Comparison of ENCODE assay signal across 9 cellular contexts in genomic region chr12:119061208-119061796, GRCh38.
A peak's percentile ranks its signal among the peaks of the same experiment; 100 is the strongest.
DNase-seq lines count a peak whose midpoint lies in the region; ATAC-seq and TF ChIP-seq lines count a peak whose summit lies in the region.
"Had no signal": no experiment of that assay in that cellular context is flagged by ENCODE, and none has a peak within 500 bp of the region (broad histone marks: within the 10 kb centered on the region; RNA-seq: fewer than 3 reads in every experiment).

No MANE protein-coding gene starts in this region.

- H2AK9ac ChIP-seq in IMR-90 (replicated peaks; ENCODE audit: low read depth, low read length, poor library complexity): no peak overlapping the region

- H2AFZ ChIP-seq in IMR-90 (replicated peaks; ENCODE audit: low read length, poor library complexity): no peak overlapping the region

- H3K9me3 ChIP-seq in IMR-90 (ENCODE audit: control insufficient read depth, insufficient read depth, low read length): peaks cover 9% of the 10 kb centered on the region; the same call in 1 of the 2 replicates

- no peak overlapping the region for H3K27ac Mint-ChIP-seq in activated CD8-positive, alpha-beta T cell treated with anti-CD3 and anti-CD28 coated beads, Interleukin-2, amount 10 ng/mL, durations not matched to agents 7 days and 5 days
- no peak overlapping the region for H3K27ac Mint-ChIP-seq in type B pancreatic cell
- H3K27ac Mint-ChIP-seq: naive B cell had no signal

- H3K36me3 Mint-ChIP-seq in activated CD8-positive, alpha-beta T cell treated with anti-CD3 and anti-CD28 coated beads, Interleukin-2, amount 10 ng/mL, durations not matched to agents 7 days and 5 days (ENCODE audit: low read depth): no peaks in the 10 kb centered on the region
- no peaks in the 10 kb centered on the region for H3K36me3 Mint-ChIP-seq in type B pancreatic cell
- H3K36me3 Mint-ChIP-seq: naive B cell had no signal

- no peak overlapping the region for H3K9ac ChIP-seq in IMR-90 (ENCODE audit: low read depth, low read length)

- TF ChIP-seq POLR2A in IMR-90 (IDR thresholded peaks at IDR 0.05; ENCODE audit: low read depth, low read length) (no peak), GM18505 (IDR thresholded peaks at IDR 0.05; ENCODE audit: borderline replicate concordance, extremely low read depth, insufficient read depth, insufficient read length) (no peak)

- no peak overlapping the region for H2BK5ac ChIP-seq in IMR-90 (ENCODE audit: low read depth, low read length, poor library complexity, severe bottlenecking)

- no peak overlapping the region for H3K4me3 ChIP-seq in IMR-90 (ENCODE audit: insufficient read depth, low read depth, low read length)

- CTCF ChIA-PET in IMR-90 (lab: Yijun Ruan, JAX): no interaction called here
- CTCF ChIA-PET in activated CD8-positive, alpha-beta T cell treated with anti-CD3 and anti-CD28 coated beads, Interleukin-2, amount 10 ng/mL, durations not matched to agents 7 days and 5 days (lab: Charles Lee): no interaction called here

- no peak overlapping the region for H2AK5ac ChIP-seq in IMR-90 (ENCODE audit: low read depth, low read length)

- no peak overlapping the region for H4K8ac ChIP-seq in IMR-90 (ENCODE audit: low read depth in 2 of 2, low read length in 2 of 2)

- no peak overlapping the region for H2BK20ac ChIP-seq in IMR-90 (ENCODE audit: low read depth, low read length)

- intact Hi-C loops in IMR-90 (cut with micrococcal nuclease): no loop called here

- DNase-seq in Caki2 (ENCODE audit: low read depth) (peak; percentile 58), IMR-90 (peak; percentile 7), iPS DF 4.7 (ENCODE audit: extremely low read depth, low spot score) (peak; percentile 69), type B pancreatic cell (ENCODE audit: extremely low spot score, unreplicated experiment) (peak; percentile 72), NCI-H1694 (lab: John Stamatoyannopoulos, UW) (no peak)
- peak; percentile 66 for DNase-seq in activated CD8-positive, alpha-beta T cell treated with anti-CD3 and anti-CD28 coated beads, Interleukin-2, amount 10 ng/mL, durations not matched to agents 7 days and 5 days
- DNase-seq: naive B cell had no signal

- H2BK15ac ChIP-seq in IMR-90 (ENCODE audit: low read depth, low read length): no peak overlapping the region

- no peaks in the 10 kb centered on the region for H3K36me3 ChIP-seq in IMR-90 (ENCODE audit: control insufficient read depth, insufficient read depth, low read length)

- H3K27ac ChIP-seq in IMR-90 (ENCODE audit: insufficient read depth, low read length): no peak overlapping the region

- no peak overlapping the region for H3K4me3 Mint-ChIP-seq in activated CD8-positive, alpha-beta T cell treated with anti-CD3 and anti-CD28 coated beads, Interleukin-2, amount 10 ng/mL, durations not matched to agents 7 days and 5 days
- no peak overlapping the region for H3K4me3 Mint-ChIP-seq in type B pancreatic cell

- H3K18ac ChIP-seq in IMR-90 (ENCODE audit: low read depth, low read length): no peak overlapping the region

- no peak overlapping the region for H3K14ac ChIP-seq in IMR-90 (replicated peaks; ENCODE audit: low read depth, low read length)

- no peaks in the 10 kb centered on the region for H3K27me3 ChIP-seq in IMR-90 (ENCODE audit: control insufficient read depth, insufficient read depth, low read length)

- no peak overlapping the region for H2BK120ac ChIP-seq in IMR-90 (ENCODE audit: low read depth, low read length)

- H3K4ac ChIP-seq in IMR-90 (ENCODE audit: low read depth, low read length): no peak overlapping the region

- H4K20me1 ChIP-seq in IMR-90 (ENCODE audit: insufficient read depth, low read length): no peaks in the 10 kb centered on the region

- in situ Hi-C loops in Caki2 (cut with HindIII; ENCODE audit: low pct_unique_long_range_greater_than_20kb, low sequenced_read_pairs) (no loop called here), IMR-90 (cut with MboI; ENCODE audit: low sequenced_read_pairs) (no loop called here)

- no peaks in the 10 kb centered on the region for H3K27me3 Mint-ChIP-seq in activated CD8-positive, alpha-beta T cell treated with anti-CD3 and anti-CD28 coated beads, Interleukin-2, amount 10 ng/mL, durations not matched to agents 7 days and 5 days (ENCODE audit: low read depth)
- H3K27me3 Mint-ChIP-seq in type B pancreatic cell: peaks cover 35% of the 10 kb centered on the region

- ATAC-seq in IMR-90 (ENCODE audit: low read depth) (no peak), GM18505 (IDR thresholded peaks at IDR 0.05; ENCODE audit: unreplicated experiment) (no peak), HG03354 (IDR thresholded peaks at IDR 0.05; ENCODE audit: poor library complexity, severe bottlenecking, unreplicated experiment) (no peak)
- no peak for ATAC-seq in activated CD8-positive, alpha-beta T cell treated with anti-CD3 and anti-CD28 coated beads, Interleukin-2, amount 10 ng/mL, durations not matched to agents 7 days and 5 days

- no TSS peak for BruUV-seq in IMR-90 (replicated peaks; lab: Mats Ljungman, UMichigan)

- no peaks in the 10 kb centered on the region for H3K9me3 Mint-ChIP-seq in activated CD8-positive, alpha-beta T cell treated with anti-CD3 and anti-CD28 coated beads, Interleukin-2, amount 10 ng/mL, durations not matched to agents 7 days and 5 days (ENCODE audit: insufficient read depth)
- no peaks in the 10 kb centered on the region for H3K9me3 Mint-ChIP-seq in type B pancreatic cell

- H3K4me1 Mint-ChIP-seq in activated CD8-positive, alpha-beta T cell treated with anti-CD3 and anti-CD28 coated beads, Interleukin-2, amount 10 ng/mL, durations not matched to agents 7 days and 5 days (ENCODE audit: low read depth): no peaks in the 10 kb centered on the region
- H3K4me1 Mint-ChIP-seq in type B pancreatic cell (ENCODE audit: unreplicated experiment): no peaks in the 10 kb centered on the region
- H3K4me1 Mint-ChIP-seq: naive B cell had no signal

- H3K9me1 ChIP-seq in IMR-90 (ENCODE audit: insufficient read depth, low read length): no peaks in the 10 kb centered on the region

- no peak overlapping the region for H4K5ac ChIP-seq in IMR-90 (ENCODE audit: low read depth, low read length)

- H3K4me1 ChIP-seq in IMR-90 (ENCODE audit: control insufficient read depth, insufficient read depth, low read length): no peaks in the 10 kb centered on the region

- TF ChIP-seq CTCF in IMR-90 (conservative IDR thresholded peaks at IDR 0.05; ENCODE audit: low read depth, low read length): no peak
- no peak for TF ChIP-seq CTCF in type B pancreatic cell (conservative IDR thresholded peaks at IDR 0.05)

- 8% methylated on average over 2 of the region's 10 CpGs; no CpG with 5 or more reads in 1 of the 2 experiments for WGBS in IMR-90 (ENCODE audit: extremely low coverage in 2 of 2, insufficient read length in 1 of 2), 2 experiments

- H3K56ac ChIP-seq in IMR-90 (ENCODE audit: extremely low read depth, insufficient read depth, low read length): no peak overlapping the region

- no peak overlapping the region for H3K23ac ChIP-seq in IMR-90 (ENCODE audit: low read depth, low read length)

- POLR2A ChIA-PET in IMR-90 (lab: Charles Lee; ENCODE audit: unreplicated experiment): no interaction called here
- POLR2A ChIA-PET in activated CD8-positive, alpha-beta T cell treated with anti-CD3 and anti-CD28 coated beads, Interleukin-2, amount 10 ng/mL, durations not matched to agents 7 days and 5 days (lab: Charles Lee): no interaction called here

- H4K91ac ChIP-seq in IMR-90 (ENCODE audit: insufficient read depth, low read depth, low read length): no peak overlapping the region

- dilution Hi-C loops in IMR-90 (cut with HindIII; ENCODE audit: low sequenced_read_pairs, unreplicated experiment): no loop called here

- H3K4me2 ChIP-seq in IMR-90 (ENCODE audit: low read depth, low read length): no peak overlapping the region

- H3K79me1 ChIP-seq in IMR-90 (ENCODE audit: low read depth in 1 of 2, low read length in 2 of 2): no peaks in the 10 kb centered on the region

- TF ChIP-seq RAD21 in IMR-90 (IDR thresholded peaks at IDR 0.05; ENCODE audit: low read length): no peak

TF ChIP-seq in IMR-90, 13 proteins besides CTCF, POLR2A, EP300 and RAD21:
- TF ChIP-seq ELK1 (IDR thresholded peaks at IDR 0.05; ENCODE audit: borderline replicate concordance, low read depth, low read length) (no peak), NFE2L2 (IDR thresholded peaks at IDR 0.05; ENCODE audit: low read depth, low read length) (0 out of 2 replicates have a peak, but pooled peaks have one; percentile 13), CHD1 (IDR thresholded peaks at IDR 0.05; ENCODE audit: low read depth, low read length) (no peak)
